8 cellular contexts compared by ENCODE assay signal in genomic region chr16:2009302-2009711, GRCh38. TPM values are rescaled to one million over a fixed set of nuclear protein-coding genes. Genes with fewer than 3 reads are reported as not detected.
DNase-seq lines count a peak whose midpoint lies in the region; ATAC-seq and TF ChIP-seq lines count a peak whose summit lies in the region.

No MANE protein-coding gene starts in this region.

- TF ChIP-seq POLR2A in IMR-90 (IDR thresholded peaks at IDR 0.05; ENCODE audit: low read depth, low read length), result no peak
- TF ChIP-seq POLR2A in breast epithelium (IDR thresholded peaks at IDR 0.05), result no peak

- no peak overlapping the region for H2BK120ac ChIP-seq in IMR-90 (ENCODE audit: low read depth, low read length)
- no peak overlapping the region for H2BK120ac ChIP-seq in mesendoderm (ENCODE audit: low read depth, low read length)

- H3K4ac ChIP-seq in IMR-90 (ENCODE audit: low read depth, low read length) (peak overlapping the region; percentile 80), mesendoderm (ENCODE audit: low read depth, low read length) (peak overlapping the region; percentile 72)

- no peaks in the 10 kb centered on the region for H3K27me3 ChIP-seq in IMR-90 (ENCODE audit: control insufficient read depth, insufficient read depth, low read length)
- no peaks in the 10 kb centered on the region for H3K27me3 ChIP-seq in breast epithelium
- H3K27me3 ChIP-seq in mesendoderm (ENCODE audit: insufficient read depth, low read length, poor library complexity), result no peaks in the 10 kb centered on the region

- no peak for DNase-seq in IMR-90
- no peak for DNase-seq in breast epithelium (ENCODE audit: low spot score in 2 of 2)
- no peak for DNase-seq in mesendoderm
- DNase-seq in NK-92 treated with Interleukin-12 subunit alpha and Interleukin-12 subunit beta, amount 100 ng/mL, for 24 hours (lab: John Stamatoyannopoulos, UW), result no peak
- DNase-seq in NCI-H2227 treated with DMSO at 0.1 percent for 48 hours (lab: John Stamatoyannopoulos, UW), result no peak
- no peak for DNase-seq in H4 (ENCODE audit: low spot score)

- peaks cover 39% of the 10 kb centered on the region for H3K79me2 ChIP-seq in mesendoderm (ENCODE audit: control insufficient read depth, insufficient read depth, low read length)

- H3K18ac ChIP-seq in IMR-90 (ENCODE audit: low read depth, low read length) (no peak overlapping the region), mesendoderm (ENCODE audit: low read length) (peak overlapping the region; percentile 64)

- 2% methylated on average over 9 of the region's 49 CpGs; no CpG with 5 or more reads in 1 of the 2 experiments for WGBS in IMR-90 (ENCODE audit: extremely low coverage in 2 of 2, insufficient read length in 1 of 2), 2 experiments
- WGBS in mesendoderm (ENCODE audit: extremely low coverage, insufficient coverage, low lambda C conversion rate), result no CpG with 5 or more reads among the region's 49 CpGs

- H2BK20ac ChIP-seq in IMR-90 (ENCODE audit: low read depth, low read length), result no peak overlapping the region

- H4K20me1 ChIP-seq in IMR-90 (ENCODE audit: insufficient read depth, low read length), result peaks cover 49% of the 10 kb centered on the region

- H3K9me3 ChIP-seq in IMR-90 (ENCODE audit: control insufficient read depth, insufficient read depth, low read length), result no peaks in the 10 kb centered on the region
- H3K9me3 ChIP-seq in breast epithelium, result no peaks in the 10 kb centered on the region

- peak overlapping the region; percentile 24; the same call in 1 of the 2 replicates for H4K91ac ChIP-seq in IMR-90 (ENCODE audit: insufficient read depth, low read depth, low read length)

- H3K4me1 ChIP-seq in IMR-90 (ENCODE audit: control insufficient read depth, insufficient read depth, low read length) (peaks cover 24% of the 10 kb centered on the region), breast epithelium (peaks cover 10 to 25% of the 10 kb centered on the region in 2 donors), mesendoderm (ENCODE audit: control insufficient read depth, low read depth, low read length) (peaks cover 10% of the 10 kb centered on the region)

- H4K8ac ChIP-seq in IMR-90 (ENCODE audit: low read depth in 2 of 2, low read length in 2 of 2) (peak overlapping the region in 1 of 2 experiments; percentile 37; a peak in 2 of 4 replicates), mesendoderm (ENCODE audit: low read depth, low read length) (no peak overlapping the region)

- TF ChIP-seq CTCF in C4-2B (conservative IDR thresholded peaks at IDR 0.05) (no peak), IMR-90 (conservative IDR thresholded peaks at IDR 0.05; ENCODE audit: low read depth, low read length) (no peak), breast epithelium (IDR thresholded peaks at IDR 0.05) (no peak)

- H3K4me3 ChIP-seq in IMR-90 (ENCODE audit: insufficient read depth, low read depth, low read length) (peak overlapping the region; percentile 75), breast epithelium (peak overlapping the region; percentile 87 to 96 (median 87)), mesendoderm (ENCODE audit: low read length) (peak overlapping the region; percentile 90)

- intact Hi-C loops in IMR-90 (cut with micrococcal nuclease) (no loop called here), breast epithelium (cut with DNase I; ENCODE audit: low total_unique reads) (loop anchor here (5.0 kb wide), 1 partner anchor 1802 kb away; no protein-coding TSS in a partner anchor)

- BruUV-seq in IMR-90 (replicated peaks; lab: Mats Ljungman, UMichigan), result no TSS peak

- H3K56ac ChIP-seq in IMR-90 (ENCODE audit: extremely low read depth, insufficient read depth, low read length) (peak overlapping the region; percentile 71), mesendoderm (ENCODE audit: low read length) (peak overlapping the region; percentile 96)

- peak overlapping the region; percentile 99 for H3K27ac ChIP-seq in C4-2B
- H3K27ac ChIP-seq in IMR-90 (ENCODE audit: insufficient read depth, low read length), result peak overlapping the region; percentile 88
- H3K27ac ChIP-seq in breast epithelium, result peak overlapping the region; percentile 92 to 97
- peak overlapping the region; percentile 20 for H3K27ac ChIP-seq in mesendoderm (ENCODE audit: low read depth, low read length)

- H3K4me2 ChIP-seq in IMR-90 (ENCODE audit: low read depth, low read length) (peak overlapping the region; percentile 97), mesendoderm (ENCODE audit: low read length) (peak overlapping the region; percentile 45)

- H3K23ac ChIP-seq in IMR-90 (ENCODE audit: low read depth, low read length) (peak overlapping the region; percentile 95; the same call in 1 of the 2 replicates), mesendoderm (ENCODE audit: low read length) (no peak overlapping the region)

- in situ Hi-C loops in IMR-90 (cut with MboI; ENCODE audit: low sequenced_read_pairs), result no loop called here

- peak overlapping the region; percentile 98 for H2AK9ac ChIP-seq in IMR-90 (replicated peaks; ENCODE audit: low read depth, low read length, poor library complexity)

- H3K79me1 ChIP-seq in IMR-90 (ENCODE audit: low read depth in 1 of 2, low read length in 2 of 2) (peaks cover 12 to 58% of the 10 kb centered on the region in 2 experiments; a peak in 3 of 4 replicates), mesendoderm (ENCODE audit: low read length) (peaks cover 30% of the 10 kb centered on the region)

- CTCF ChIA-PET in IMR-90 (lab: Yijun Ruan, JAX), result no interaction called here

- H3K14ac ChIP-seq in IMR-90 (replicated peaks; ENCODE audit: low read depth, low read length), result peak overlapping the region; percentile 85

- dilution Hi-C loops in IMR-90 (cut with HindIII; ENCODE audit: low sequenced_read_pairs, unreplicated experiment), result no loop called here

- peak overlapping the region; percentile 40 for H4K5ac ChIP-seq in IMR-90 (ENCODE audit: low read depth, low read length)
- H4K5ac ChIP-seq in mesendoderm (ENCODE audit: low read length), result no peak overlapping the region

- POLR2A ChIA-PET in IMR-90 (lab: Charles Lee; ENCODE audit: unreplicated experiment), result no interaction called here

- H3K9ac ChIP-seq in IMR-90 (ENCODE audit: low read depth, low read length), result peak overlapping the region; percentile 95
- H3K9ac ChIP-seq in mesendoderm (ENCODE audit: low read length), result peak overlapping the region; percentile 83

- H3K36me3 ChIP-seq in IMR-90 (ENCODE audit: control insufficient read depth, insufficient read depth, low read length) (peaks cover 9% of the 10 kb centered on the region), breast epithelium (no peaks in the 10 kb centered on the region), mesendoderm (ENCODE audit: control insufficient read depth, insufficient read depth, low read length) (no peaks in the 10 kb centered on the region)

- H3K9me1 ChIP-seq in IMR-90 (ENCODE audit: insufficient read depth, low read length), result peaks cover 8% of the 10 kb centered on the region; the same call in 1 of the 2 replicates

- peak overlapping the region; percentile 79 for H2AFZ ChIP-seq in IMR-90 (replicated peaks; ENCODE audit: low read length, poor library complexity)

- peak overlapping the region; percentile 83; the same call in 1 of the 2 replicates for H2AK5ac ChIP-seq in IMR-90 (ENCODE audit: low read depth, low read length)
- H2AK5ac ChIP-seq in mesendoderm (ENCODE audit: low read length), result no peak overlapping the region

- peak; percentile 36 for ATAC-seq in GM21390 (IDR thresholded peaks at IDR 0.05; ENCODE audit: unreplicated experiment)
- peak; percentile 36 for ATAC-seq in IMR-90 (ENCODE audit: low read depth)

- peak overlapping the region; percentile 60 for H2BK5ac ChIP-seq in IMR-90 (ENCODE audit: low read depth, low read length, poor library complexity, severe bottlenecking)
- no peak overlapping the region for H2BK5ac ChIP-seq in mesendoderm (ENCODE audit: low read length)

- no peak overlapping the region for H2BK15ac ChIP-seq in IMR-90 (ENCODE audit: low read depth, low read length)
- no peak overlapping the region for H2BK15ac ChIP-seq in mesendoderm (replicated peaks; ENCODE audit: low read depth)

- TF ChIP-seq RAD21 in IMR-90 (IDR thresholded peaks at IDR 0.05; ENCODE audit: low read length), result no peak

RNA-seq across cellular contexts. Expression of gene ZNF598, which starts 0.3 kb away (rescaled TPM):
- 3.4 and 4.4 TPM in 2 replicates for total RNA-seq in IMR-90 (2012; rRNA removed)
- polyA plus RNA-seq in IMR-90 (2012; rRNA removed), result 36.4 and 40.6 TPM in 2 replicates
- polyA plus RNA-seq in IMR-90 (2012; cell fraction: cytosol; rRNA removed), result 23.6 and 37.3 TPM in 2 replicates
- 98.8 and 225 TPM in 2 replicates for polyA plus RNA-seq in IMR-90 (2012; cell fraction: nucleus; rRNA removed; ENCODE audit: low replicate concordance)
- total RNA-seq in breast epithelium, result 10 to 100 TPM; 16.0 to 25.2 (median 22.2) TPM
- 32.7 TPM for polyA plus RNA-seq in mesendoderm (2013, experiment 1 of 2)
- 32.2 TPM for polyA plus RNA-seq in mesendoderm (2013, experiment 2 of 2)
- total RNA-seq in H4 (2014; rRNA removed; shearing (Covaris generic)), result 5.5 and 10.4 TPM in 2 replicates

RNA-seq across cellular contexts. Expression of gene NPW, which starts 10.3 kb away (rescaled TPM):
- total RNA-seq in IMR-90 (2012; rRNA removed) (0.18 TPM in 1 of 2 replicates, not detected in the other), breast epithelium (not detected)
- polyA plus RNA-seq in IMR-90 (2012; rRNA removed), result 2.0 and 3.7 TPM in 2 replicates
- polyA plus RNA-seq in IMR-90 (2012; cell fraction: cytosol; rRNA removed), result 6.1 and 9.0 TPM in 2 replicates
- 2.5 and 7.1 TPM in 2 replicates for polyA plus RNA-seq in IMR-90 (2012; cell fraction: nucleus; rRNA removed; ENCODE audit: low replicate concordance)
- 2.7 TPM for polyA plus RNA-seq in mesendoderm (2013, experiment 1 of 2)
- polyA plus RNA-seq in mesendoderm (2013, experiment 2 of 2), result 2.7 TPM
- total RNA-seq in H4 (2014; rRNA removed; shearing (Covaris generic)), result 2.7 TPM in 1 of 2 replicates, not detected in the other

RNA-seq across cellular contexts. Expression of gene NHERF2, which starts 17.4 kb away (rescaled TPM):
- total RNA-seq in IMR-90 (2012; rRNA removed) (18.6 and 20.8 TPM in 2 replicates), breast epithelium (10 to 100 TPM; 31.5 to 58.3 (median 38.9) TPM)
- 77.8 and 96.6 TPM in 2 replicates for polyA plus RNA-seq in IMR-90 (2012; rRNA removed)
- 98.1 and 126 TPM in 2 replicates for polyA plus RNA-seq in IMR-90 (2012; cell fraction: cytosol; rRNA removed)
- 54.5 and 134 TPM in 2 replicates for polyA plus RNA-seq in IMR-90 (2012; cell fraction: nucleus; rRNA removed; ENCODE audit: low replicate concordance)
- polyA plus RNA-seq in mesendoderm (2013, experiment 1 of 2), result 6.2 TPM
- polyA plus RNA-seq in mesendoderm (2013, experiment 2 of 2), result 7.1 TPM
- 33.1 and 33.7 TPM in 2 replicates for total RNA-seq in H4 (2014; rRNA removed; shearing (Covaris generic))

RNA-seq across cellular contexts. Expression of gene SYNGR3, which starts 19.5 kb away (rescaled TPM):
- total RNA-seq in IMR-90 (2012; rRNA removed) (1.8 and 1.9 TPM in 2 replicates), breast epithelium (1 to 10 TPM in 1 of 3 donors, under 1 TPM in 2; 0.44 to 2.0 (median 0.64) TPM)
- 5.8 and 6.6 TPM in 2 replicates for polyA plus RNA-seq in IMR-90 (2012; rRNA removed)
- 4.4 and 11.7 TPM in 2 replicates for polyA plus RNA-seq in IMR-90 (2012; cell fraction: cytosol; rRNA removed)
- polyA plus RNA-seq in IMR-90 (2012; cell fraction: nucleus; rRNA removed; ENCODE audit: low replicate concordance), result 6.9 and 13.6 TPM in 2 replicates
- 8.9 TPM for polyA plus RNA-seq in mesendoderm (2013, experiment 1 of 2)
- polyA plus RNA-seq in mesendoderm (2013, experiment 2 of 2), result 9.5 TPM
- 3.4 and 7.7 TPM in 2 replicates for total RNA-seq in H4 (2014; rRNA removed; shearing (Covaris generic))

RNA-seq across cellular contexts. Expression of gene GFER, which starts 25.3 kb away (rescaled TPM):
- total RNA-seq in IMR-90 (2012; rRNA removed) (6.8 and 8.6 TPM in 2 replicates), breast epithelium (10 to 100 TPM; 15.7 to 18.1 (median 17.9) TPM)
- polyA plus RNA-seq in IMR-90 (2012; rRNA removed), result 19.8 and 28.0 TPM in 2 replicates
- polyA plus RNA-seq in IMR-90 (2012; cell fraction: cytosol; rRNA removed), result 10.4 and 16.3 TPM in 2 replicates
- 12.8 and 25.0 TPM in 2 replicates for polyA plus RNA-seq in IMR-90 (2012; cell fraction: nucleus; rRNA removed; ENCODE audit: low replicate concordance)
- 46.4 TPM for polyA plus RNA-seq in mesendoderm (2013, experiment 1 of 2)
- polyA plus RNA-seq in mesendoderm (2013, experiment 2 of 2), result 48.0 TPM
- 13.4 and 15.1 TPM in 2 replicates for total RNA-seq in H4 (2014; rRNA removed; shearing (Covaris generic))

Comparison
In these comparisons a context has a peak if more than half of its experiments do, and no peak if none do; other contexts are left out.
1. H3K27ac ChIP-seq: peak in every context shown above with its lines; median percentile 99 in C4-2B; 94 in breast epithelium; 88 in IMR-90; 20 in mesendoderm.